In genomic region chr1:177385760-177386698, GRCh38 we compare ENCODE assay signal across 20 cellular contexts.
DNase-seq lines count a peak whose midpoint lies in the region; ATAC-seq and TF ChIP-seq lines count a peak whose summit lies in the region.
"Had no signal": no experiment of that assay in that cellular context is flagged by ENCODE, and none has a peak within 500 bp of the region (broad histone marks: within the 10 kb centered on the region; RNA-seq: fewer than 3 reads in every experiment).

No MANE protein-coding gene starts in this region.

- H3K9me3 ChIP-seq in Loucy (ENCODE audit: insufficient read depth, low read depth, low read length): no peaks in the 10 kb centered on the region
- H3K9me3 ChIP-seq: gastrocnemius medialis, neutrophil, thyroid gland had no signal

- H2AFZ ChIP-seq in Loucy (ENCODE audit: low read length): no peak overlapping the region

- H3K9ac ChIP-seq in Loucy (ENCODE audit: low read depth, low read length, poor library complexity, severe bottlenecking): no peak overlapping the region

- H3K9me2 ChIP-seq in Loucy (replicated peaks; ENCODE audit: low read depth, low read length): no peaks in the 10 kb centered on the region

- peak overlapping the region; percentile 8 for H3K4me2 ChIP-seq in Loucy (ENCODE audit: low read depth, low read length, poor library complexity, severe bottlenecking)

- H3F3A ChIP-seq in Loucy (ENCODE audit: low read depth): no peaks in the 10 kb centered on the region

- peak overlapping the region; percentile 26 for H3K27ac ChIP-seq in epithelial cell of prostate
- H3K27ac ChIP-seq: gastrocnemius medialis, neutrophil, thyroid gland had no signal

- ATAC-seq in GM18519 (IDR thresholded peaks at IDR 0.05; ENCODE audit: low FRiP score, unreplicated experiment): peak; percentile 88
- ATAC-seq: effector memory CD8-positive, alpha-beta T cell; gastrocnemius medialis; sciatic nerve had no signal

- no peaks in the 10 kb centered on the region for H4K20me1 ChIP-seq in Loucy (ENCODE audit: insufficient read depth, low read length, poor library complexity, severe bottlenecking)

- TF ChIP-seq CTCF in AG10803 (conservative IDR thresholded peaks at IDR 0.05; ENCODE audit: low read length): no peak
- TF ChIP-seq CTCF in Loucy (conservative IDR thresholded peaks at IDR 0.05; ENCODE audit: low read length): no peak

- DNase-seq in AG10803 (ENCODE audit: low read depth): peak; percentile 3
- DNase-seq in epithelial cell of prostate (ENCODE audit: low read depth, low spot score): no peak
- no peak for DNase-seq in nucleus accumbens (lab: John Stamatoyannopoulos, UW)
- no peak for DNase-seq in NCI-H1105 treated with DMSO at 0.1 percent for 48 hours (lab: John Stamatoyannopoulos, UW)
- no peak for DNase-seq in foreskin melanocyte
- no peak for DNase-seq in pons (ENCODE audit: low spot score)
- DNase-seq: activated CD4-positive, alpha-beta T cell treated with anti-CD3 and anti-CD28 coated beads, Interleukin-2, amount 50 U/mL, for 1 hour; activated naive CD8-positive, alpha-beta T cell treated with anti-CD3 and anti-CD28 coated beads, Interleukin-2, amount 10 ng/mL, durations not matched to agents 7 days and 5 days; effector memory CD8-positive, alpha-beta T cell; gastrocnemius medialis; HCEC 1CT; NCI-H187; NK-92 treated with Interleukin-12 subunit alpha and Interleukin-12 subunit beta, amount 100 ng/mL, for 24 hours; SIG-M5; stimulated activated CD4-positive, alpha-beta T cell treated with anti-CD3 and anti-CD28 coated beads, Interleukin-4, amount 100 ng/mL, for 1 hour; thyroid gland had no signal

- H3K79me2 ChIP-seq in Loucy (ENCODE audit: insufficient read depth, low read length): no peaks in the 10 kb centered on the region

- no peaks in the 10 kb centered on the region for H3K36me3 ChIP-seq in Loucy (ENCODE audit: insufficient read depth, low read length)
- H3K36me3 ChIP-seq: gastrocnemius medialis, neutrophil, thyroid gland had no signal

- no peak overlapping the region for H3K4me3 ChIP-seq in AG10803 (ENCODE audit: low read length)
- no peak overlapping the region for H3K4me3 ChIP-seq in Loucy (ENCODE audit: low read length, poor library complexity, severe bottlenecking)
- H3K4me3 ChIP-seq: gastrocnemius medialis, thyroid gland had no signal

- H3K4me1 ChIP-seq in Loucy (ENCODE audit: insufficient read depth, low read length, poor library complexity, severe bottlenecking): no peaks in the 10 kb centered on the region
- H3K4me1 ChIP-seq: gastrocnemius medialis, thyroid gland had no signal

- H3K27me3 ChIP-seq in Loucy (ENCODE audit: insufficient read depth, low read length, poor library complexity, severe bottlenecking): no peaks in the 10 kb centered on the region
- H3K27me3 ChIP-seq: gastrocnemius medialis, neutrophil, thyroid gland had no signal
